Comparison of ENCODE assay signal across 25 cellular contexts in genomic region chr5:139804800-139805397, GRCh38. TPM values are rescaled to one million over a fixed set of nuclear protein-coding genes. Genes with fewer than 3 reads are reported as not detected.
"Had no signal": no experiment of that assay in that cellular context is flagged by ENCODE, and none has a peak within 500 bp of the region (broad histone marks: within the 10 kb centered on the region; RNA-seq: fewer than 3 reads in every experiment).

No MANE protein-coding gene starts in this region.

- H3K27ac Mint-ChIP-seq: activated B cell treated with CpG ODN at 0.5 μM for 24 hours; activated CD4-positive, alpha-beta T cell treated with anti-CD3 and anti-CD28 coated beads, Interleukin-2, amount 10 ng/mL, durations not matched to agents 24 days and 14 days; activated CD8-positive, alpha-beta memory T cell treated with anti-CD3 and anti-CD28 coated beads, Interleukin-2, amount 10 ng/mL, durations not matched to agents 7 days and 5 days; activated naive CD8-positive, alpha-beta T cell treated with anti-CD3 and anti-CD28 coated beads, Interleukin-2, amount 50 U/mL, for 24 hours; activated T-cell treated with anti-CD3 and anti-CD28 coated beads, Interleukin-2, amount 50 U/mL, for 24 hours; activated T-helper 1 cell treated with anti-CD3 and anti-CD28 coated beads, Interleukin-12 subunit alpha, Interleukin-12 subunit beta, Interleukin-2, Interleukin-4 antibody, amounts not matched to agents 30 ng/mL and 10 ng/mL and 1 ng/mL, durations not matched to agents 14 hours and 24 hours and 36 hours; T-helper 1 cell treated with Interleukin-12 subunit alpha and Interleukin-12 subunit beta and Interleukin-4 antibody, amounts not matched to agents 30 μg/mL and 1 μg/mL, for 36 hours had no signal

- H3K27me3 ChIP-seq: ascending aorta, body of pancreas had no signal

- H3K4me1 Mint-ChIP-seq: activated B cell treated with CpG ODN at 0.5 μM for 24 hours; activated CD4-positive, alpha-beta T cell treated with anti-CD3 and anti-CD28 coated beads, Interleukin-2, amount 10 ng/mL, durations not matched to agents 24 days and 14 days; activated CD8-positive, alpha-beta memory T cell treated with anti-CD3 and anti-CD28 coated beads, Interleukin-2, amount 10 ng/mL, durations not matched to agents 7 days and 5 days; activated naive CD8-positive, alpha-beta T cell treated with anti-CD3 and anti-CD28 coated beads, Interleukin-2, amount 50 U/mL, for 24 hours had no signal

- H3K36me3 ChIP-seq: ascending aorta had no signal

- H3K9ac ChIP-seq: KMS-11 had no signal

- H3K9me3 ChIP-seq: ascending aorta, body of pancreas had no signal

- H3K27ac ChIP-seq: ascending aorta, body of pancreas, KMS-11 had no signal

- H3K4me3 ChIP-seq: ascending aorta, body of pancreas had no signal

- H3K9me3 Mint-ChIP-seq: activated B cell treated with CpG ODN at 0.5 μM for 24 hours; activated CD4-positive, alpha-beta T cell treated with anti-CD3 and anti-CD28 coated beads, Interleukin-2, amount 10 ng/mL, durations not matched to agents 24 days and 14 days; activated naive CD4-positive, alpha-beta T cell treated with anti-CD3 and anti-CD28 coated beads, Interleukin-2, amount 50 U/mL, for 72 hours; activated naive CD8-positive, alpha-beta T cell treated with anti-CD3 and anti-CD28 coated beads, Interleukin-2, amount 50 U/mL, for 24 hours; activated T-cell treated with anti-CD3 and anti-CD28 coated beads, Interleukin-2, amount 50 U/mL, for 24 hours; activated T-helper 1 cell treated with anti-CD3 and anti-CD28 coated beads, Interleukin-12 subunit alpha, Interleukin-12 subunit beta, Interleukin-2, Interleukin-4 antibody, amounts not matched to agents 30 ng/mL and 10 ng/mL and 1 ng/mL, durations not matched to agents 14 hours and 24 hours and 36 hours; T-helper 1 cell treated with Interleukin-12 subunit alpha and Interleukin-12 subunit beta and Interleukin-4 antibody, amounts not matched to agents 30 μg/mL and 1 μg/mL, for 36 hours had no signal

- FAIRE-seq: RCC 7860 had no signal

- H3K4me1 ChIP-seq: ascending aorta, body of pancreas had no signal

- H3K4me3 Mint-ChIP-seq: activated B cell treated with CpG ODN at 0.5 μM for 24 hours; activated CD4-positive, alpha-beta T cell treated with anti-CD3 and anti-CD28 coated beads, Interleukin-2, amount 10 ng/mL, durations not matched to agents 24 days and 14 days; activated CD8-positive, alpha-beta memory T cell treated with anti-CD3 and anti-CD28 coated beads, Interleukin-2, amount 10 ng/mL, durations not matched to agents 7 days and 5 days; activated naive CD8-positive, alpha-beta T cell treated with anti-CD3 and anti-CD28 coated beads, Interleukin-2, amount 50 U/mL, for 24 hours; activated T-cell treated with anti-CD3 and anti-CD28 coated beads, Interleukin-2, amount 50 U/mL, for 24 hours; activated T-helper 1 cell treated with anti-CD3 and anti-CD28 coated beads, Interleukin-12 subunit alpha, Interleukin-12 subunit beta, Interleukin-2, Interleukin-4 antibody, amounts not matched to agents 30 ng/mL and 10 ng/mL and 1 ng/mL, durations not matched to agents 14 hours and 24 hours and 36 hours; T-helper 1 cell treated with Interleukin-12 subunit alpha and Interleukin-12 subunit beta and Interleukin-4 antibody, amounts not matched to agents 30 μg/mL and 1 μg/mL, for 36 hours had no signal

- DNase-seq: activated B cell treated with CpG ODN at 0.5 μM for 24 hours; activated CD4-positive, alpha-beta T cell treated with anti-CD3 and anti-CD28 coated beads for 1 hour; activated CD4-positive, alpha-beta T cell treated with anti-CD3 and anti-CD28 coated beads, Interleukin-2, amount 10 ng/mL, durations not matched to agents 24 days and 14 days; activated CD4-positive, alpha-beta T cell treated with anti-CD3 and anti-CD28 coated beads, Interleukin-2, amount 50 U/mL, for 48 hours; activated CD8-positive, alpha-beta memory T cell treated with anti-CD3 and anti-CD28 coated beads, Interleukin-2, amount 10 ng/mL, durations not matched to agents 7 days and 5 days; activated effector memory CD4-positive, alpha-beta T cell treated with Interleukin-2 at 50 U/mL for 16 hours; activated naive CD4-positive, alpha-beta T cell; activated naive CD8-positive, alpha-beta T cell treated with anti-CD3 and anti-CD28 coated beads, Interleukin-2, amount 50 U/mL, for 24 hours; activated T-cell treated with anti-CD3 and anti-CD28 coated beads, Interleukin-2, amount 50 U/mL, for 24 hours; amniotic stem cell; body of pancreas; NCI-H1092 treated with DMSO at 0.1 percent for 48 hours; NCI-H1417 treated with DMSO at 0.1 percent for 48 hours; NCI-H1694 treated with DMSO at 0.1 percent for 48 hours; NCI-H2029 treated with DMSO at 0.1 percent for 48 hours; NCI-H524; PC-3; SHP77 treated with DMSO at 0.1 percent for 48 hours had no signal

- H3K36me3 Mint-ChIP-seq: activated CD8-positive, alpha-beta memory T cell treated with anti-CD3 and anti-CD28 coated beads, Interleukin-2, amount 10 ng/mL, durations not matched to agents 7 days and 5 days; activated naive CD4-positive, alpha-beta T cell treated with anti-CD3 and anti-CD28 coated beads, Interleukin-2, amount 50 U/mL, for 72 hours had no signal

- H3K4me2 ChIP-seq: KMS-11 had no signal

RNA-seq across cellular contexts. Expression of gene PSD2, which starts 9.3 kb away (rescaled TPM):
- total RNA-seq: activated B cell treated with CpG ODN at 0.5 μM for 24 hours; activated CD4-positive, alpha-beta T cell treated with anti-CD3 and anti-CD28 coated beads, Interleukin-2, amount 10 ng/mL, durations not matched to agents 24 days and 14 days; activated CD8-positive, alpha-beta memory T cell treated with anti-CD3 and anti-CD28 coated beads, Interleukin-2, amount 10 ng/mL, durations not matched to agents 7 days and 5 days; activated naive CD4-positive, alpha-beta T cell treated with anti-CD3 and anti-CD28 coated beads, Interleukin-2, amount 50 U/mL, for 72 hours; activated T-helper 1 cell treated with anti-CD3 and anti-CD28 coated beads, Interleukin-12 subunit alpha, Interleukin-12 subunit beta, Interleukin-2, Interleukin-4 antibody, amounts not matched to agents 30 ng/mL and 10 ng/mL and 1 ng/mL, durations not matched to agents 14 hours and 24 hours and 36 hours; ascending aorta; MCF 10A; PC-3 had no signal
